In the genomic region with DNA sequence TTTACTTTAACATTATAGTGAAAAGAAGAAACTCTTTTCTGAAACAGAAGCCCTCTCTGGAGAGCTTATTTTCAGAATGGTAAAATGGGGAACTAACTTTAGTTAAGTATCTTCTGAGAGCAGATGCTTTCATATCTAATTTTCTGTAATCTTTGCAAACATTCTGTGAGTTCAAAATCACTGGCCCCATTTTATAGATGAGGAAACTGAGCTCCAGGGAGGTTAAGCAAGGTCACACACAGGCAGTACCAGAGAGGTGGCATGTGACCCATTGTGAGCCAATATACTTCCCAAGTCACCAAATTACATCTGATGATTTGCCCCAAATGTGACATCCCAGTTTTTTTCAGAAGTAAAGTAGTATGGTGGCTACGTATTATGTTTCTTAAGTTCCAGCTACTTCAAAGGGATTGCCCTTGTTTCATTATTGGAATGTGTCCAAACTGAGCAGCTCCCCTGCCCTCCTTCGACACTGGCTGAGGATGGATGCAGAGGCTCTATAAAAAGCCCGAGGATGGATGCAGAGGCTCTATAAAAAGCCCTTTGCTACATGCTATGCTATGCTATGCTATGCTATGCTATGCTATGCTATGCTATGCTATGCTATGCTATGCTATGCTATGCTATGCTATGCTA, we compare ENCODE assay signal across 1 cellular context.
TF ChIP-seq lines count a peak whose summit lies in the region.

No MANE protein-coding gene starts in this region.

TF ChIP-seq in K562, 482 proteins besides CTCF, POLR2A, EP300 and RAD21 (continued from another document and continues in another):
- TF ChIP-seq, protein P1, sequence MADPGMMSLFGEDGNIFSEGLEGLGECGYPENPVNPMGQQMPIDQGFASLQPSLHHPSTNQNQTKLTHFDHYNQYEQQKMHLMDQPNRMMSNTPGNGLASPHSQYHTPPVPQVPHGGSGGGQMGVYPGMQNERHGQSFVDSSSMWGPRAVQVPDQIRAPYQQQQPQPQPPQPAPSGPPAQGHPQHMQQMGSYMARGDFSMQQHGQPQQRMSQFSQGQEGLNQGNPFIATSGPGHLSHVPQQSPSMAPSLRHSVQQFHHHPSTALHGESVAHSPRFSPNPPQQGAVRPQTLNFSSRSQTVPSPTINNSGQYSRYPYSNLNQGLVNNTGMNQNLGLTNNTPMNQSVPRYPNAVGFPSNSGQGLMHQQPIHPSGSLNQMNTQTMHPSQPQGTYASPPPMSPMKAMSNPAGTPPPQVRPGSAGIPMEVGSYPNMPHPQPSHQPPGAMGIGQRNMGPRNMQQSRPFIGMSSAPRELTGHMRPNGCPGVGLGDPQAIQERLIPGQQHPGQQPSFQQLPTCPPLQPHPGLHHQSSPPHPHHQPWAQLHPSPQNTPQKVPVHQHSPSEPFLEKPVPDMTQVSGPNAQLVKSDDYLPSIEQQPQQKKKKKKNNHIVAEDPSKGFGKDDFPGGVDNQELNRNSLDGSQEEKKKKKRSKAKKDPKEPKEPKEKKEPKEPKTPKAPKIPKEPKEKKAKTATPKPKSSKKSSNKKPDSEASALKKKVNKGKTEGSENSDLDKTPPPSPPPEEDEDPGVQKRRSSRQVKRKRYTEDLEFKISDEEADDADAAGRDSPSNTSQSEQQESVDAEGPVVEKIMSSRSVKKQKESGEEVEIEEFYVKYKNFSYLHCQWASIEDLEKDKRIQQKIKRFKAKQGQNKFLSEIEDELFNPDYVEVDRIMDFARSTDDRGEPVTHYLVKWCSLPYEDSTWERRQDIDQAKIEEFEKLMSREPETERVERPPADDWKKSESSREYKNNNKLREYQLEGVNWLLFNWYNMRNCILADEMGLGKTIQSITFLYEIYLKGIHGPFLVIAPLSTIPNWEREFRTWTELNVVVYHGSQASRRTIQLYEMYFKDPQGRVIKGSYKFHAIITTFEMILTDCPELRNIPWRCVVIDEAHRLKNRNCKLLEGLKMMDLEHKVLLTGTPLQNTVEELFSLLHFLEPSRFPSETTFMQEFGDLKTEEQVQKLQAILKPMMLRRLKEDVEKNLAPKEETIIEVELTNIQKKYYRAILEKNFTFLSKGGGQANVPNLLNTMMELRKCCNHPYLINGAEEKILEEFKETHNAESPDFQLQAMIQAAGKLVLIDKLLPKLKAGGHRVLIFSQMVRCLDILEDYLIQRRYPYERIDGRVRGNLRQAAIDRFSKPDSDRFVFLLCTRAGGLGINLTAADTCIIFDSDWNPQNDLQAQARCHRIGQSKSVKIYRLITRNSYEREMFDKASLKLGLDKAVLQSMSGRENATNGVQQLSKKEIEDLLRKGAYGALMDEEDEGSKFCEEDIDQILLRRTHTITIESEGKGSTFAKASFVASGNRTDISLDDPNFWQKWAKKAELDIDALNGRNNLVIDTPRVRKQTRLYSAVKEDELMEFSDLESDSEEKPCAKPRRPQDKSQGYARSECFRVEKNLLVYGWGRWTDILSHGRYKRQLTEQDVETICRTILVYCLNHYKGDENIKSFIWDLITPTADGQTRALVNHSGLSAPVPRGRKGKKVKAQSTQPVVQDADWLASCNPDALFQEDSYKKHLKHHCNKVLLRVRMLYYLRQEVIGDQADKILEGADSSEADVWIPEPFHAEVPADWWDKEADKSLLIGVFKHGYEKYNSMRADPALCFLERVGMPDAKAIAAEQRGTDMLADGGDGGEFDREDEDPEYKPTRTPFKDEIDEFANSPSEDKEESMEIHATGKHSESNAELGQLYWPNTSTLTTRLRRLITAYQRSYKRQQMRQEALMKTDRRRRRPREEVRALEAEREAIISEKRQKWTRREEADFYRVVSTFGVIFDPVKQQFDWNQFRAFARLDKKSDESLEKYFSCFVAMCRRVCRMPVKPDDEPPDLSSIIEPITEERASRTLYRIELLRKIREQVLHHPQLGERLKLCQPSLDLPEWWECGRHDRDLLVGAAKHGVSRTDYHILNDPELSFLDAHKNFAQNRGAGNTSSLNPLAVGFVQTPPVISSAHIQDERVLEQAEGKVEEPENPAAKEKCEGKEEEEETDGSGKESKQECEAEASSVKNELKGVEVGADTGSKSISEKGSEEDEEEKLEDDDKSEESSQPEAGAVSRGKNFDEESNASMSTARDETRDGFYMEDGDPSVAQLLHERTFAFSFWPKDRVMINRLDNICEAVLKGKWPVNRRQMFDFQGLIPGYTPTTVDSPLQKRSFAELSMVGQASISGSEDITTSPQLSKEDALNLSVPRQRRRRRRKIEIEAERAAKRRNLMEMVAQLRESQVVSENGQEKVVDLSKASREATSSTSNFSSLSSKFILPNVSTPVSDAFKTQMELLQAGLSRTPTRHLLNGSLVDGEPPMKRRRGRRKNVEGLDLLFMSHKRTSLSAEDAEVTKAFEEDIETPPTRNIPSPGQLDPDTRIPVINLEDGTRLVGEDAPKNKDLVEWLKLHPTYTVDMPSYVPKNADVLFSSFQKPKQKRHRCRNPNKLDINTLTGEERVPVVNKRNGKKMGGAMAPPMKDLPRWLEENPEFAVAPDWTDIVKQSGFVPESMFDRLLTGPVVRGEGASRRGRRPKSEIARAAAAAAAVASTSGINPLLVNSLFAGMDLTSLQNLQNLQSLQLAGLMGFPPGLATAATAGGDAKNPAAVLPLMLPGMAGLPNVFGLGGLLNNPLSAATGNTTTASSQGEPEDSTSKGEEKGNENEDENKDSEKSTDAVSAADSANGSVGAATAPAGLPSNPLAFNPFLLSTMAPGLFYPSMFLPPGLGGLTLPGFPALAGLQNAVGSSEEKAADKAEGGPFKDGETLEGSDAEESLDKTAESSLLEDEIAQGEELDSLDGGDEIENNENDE (IDR thresholded peaks at IDR 0.05; ENCODE audit: low read depth, low read length) = no peak
- TF ChIP-seq HDAC2 (IDR thresholded peaks at IDR 0.05) (peak; percentile 93), CBFB (CRISPR knock-in tag; IDR thresholded peaks at IDR 0.05) (no peak), EGR1 (conservative IDR thresholded peaks at IDR 0.05) (no peak), FOXJ2 (tag; IDR thresholded peaks at IDR 0.05) (no peak), ATF1 (CRISPR knock-in tag; IDR thresholded peaks at IDR 0.05) (no peak), ATF1 (tag; IDR thresholded peaks at IDR 0.05) (no peak), ZNF324 (CRISPR knock-in tag; IDR thresholded peaks at IDR 0.05) (no peak), ILF3 (IDR thresholded peaks at IDR 0.05; ENCODE audit: borderline replicate concordance) (no peak), PHF20 (IDR thresholded peaks at IDR 0.05; ENCODE audit: partially characterized antibody) (peak; percentile 28), JUN (IDR thresholded peaks at IDR 0.05; ENCODE audit: borderline replicate concordance, low read depth, low read length) (no peak), JUN (CRISPR knock-in tag; IDR thresholded peaks at IDR 0.05; ENCODE audit: borderline replicate concordance) (no peak), NFE2 (IDR thresholded peaks at IDR 0.05; ENCODE audit: low read depth) (no peak), KLF1 (tag; IDR thresholded peaks at IDR 0.05) (no peak), GATAD2A (IDR thresholded peaks at IDR 0.05) (no peak), HDGF (IDR thresholded peaks at IDR 0.05) (no peak), STAT5A (IDR thresholded peaks at IDR 0.05; ENCODE audit: borderline replicate concordance, low read length) (no peak), ZNF699 (CRISPR knock-in tag; IDR thresholded peaks at IDR 0.05; ENCODE audit: insufficient replicate concordance) (no peak)
- TF ChIP-seq, protein P2, sequence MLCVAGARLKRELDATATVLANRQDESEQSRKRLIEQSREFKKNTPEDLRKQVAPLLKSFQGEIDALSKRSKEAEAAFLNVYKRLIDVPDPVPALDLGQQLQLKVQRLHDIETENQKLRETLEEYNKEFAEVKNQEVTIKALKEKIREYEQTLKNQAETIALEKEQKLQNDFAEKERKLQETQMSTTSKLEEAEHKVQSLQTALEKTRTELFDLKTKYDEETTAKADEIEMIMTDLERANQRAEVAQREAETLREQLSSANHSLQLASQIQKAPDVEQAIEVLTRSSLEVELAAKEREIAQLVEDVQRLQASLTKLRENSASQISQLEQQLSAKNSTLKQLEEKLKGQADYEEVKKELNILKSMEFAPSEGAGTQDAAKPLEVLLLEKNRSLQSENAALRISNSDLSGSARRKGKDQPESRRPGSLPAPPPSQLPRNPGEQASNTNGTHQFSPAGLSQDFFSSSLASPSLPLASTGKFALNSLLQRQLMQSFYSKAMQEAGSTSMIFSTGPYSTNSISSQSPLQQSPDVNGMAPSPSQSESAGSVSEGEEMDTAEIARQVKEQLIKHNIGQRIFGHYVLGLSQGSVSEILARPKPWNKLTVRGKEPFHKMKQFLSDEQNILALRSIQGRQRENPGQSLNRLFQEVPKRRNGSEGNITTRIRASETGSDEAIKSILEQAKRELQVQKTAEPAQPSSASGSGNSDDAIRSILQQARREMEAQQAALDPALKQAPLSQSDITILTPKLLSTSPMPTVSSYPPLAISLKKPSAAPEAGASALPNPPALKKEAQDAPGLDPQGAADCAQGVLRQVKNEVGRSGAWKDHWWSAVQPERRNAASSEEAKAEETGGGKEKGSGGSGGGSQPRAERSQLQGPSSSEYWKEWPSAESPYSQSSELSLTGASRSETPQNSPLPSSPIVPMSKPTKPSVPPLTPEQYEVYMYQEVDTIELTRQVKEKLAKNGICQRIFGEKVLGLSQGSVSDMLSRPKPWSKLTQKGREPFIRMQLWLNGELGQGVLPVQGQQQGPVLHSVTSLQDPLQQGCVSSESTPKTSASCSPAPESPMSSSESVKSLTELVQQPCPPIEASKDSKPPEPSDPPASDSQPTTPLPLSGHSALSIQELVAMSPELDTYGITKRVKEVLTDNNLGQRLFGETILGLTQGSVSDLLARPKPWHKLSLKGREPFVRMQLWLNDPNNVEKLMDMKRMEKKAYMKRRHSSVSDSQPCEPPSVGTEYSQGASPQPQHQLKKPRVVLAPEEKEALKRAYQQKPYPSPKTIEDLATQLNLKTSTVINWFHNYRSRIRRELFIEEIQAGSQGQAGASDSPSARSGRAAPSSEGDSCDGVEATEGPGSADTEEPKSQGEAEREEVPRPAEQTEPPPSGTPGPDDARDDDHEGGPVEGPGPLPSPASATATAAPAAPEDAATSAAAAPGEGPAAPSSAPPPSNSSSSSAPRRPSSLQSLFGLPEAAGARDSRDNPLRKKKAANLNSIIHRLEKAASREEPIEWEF (CRISPR knock-in tag; IDR thresholded peaks at IDR 0.05) = no peak
- TF ChIP-seq, protein P3, sequence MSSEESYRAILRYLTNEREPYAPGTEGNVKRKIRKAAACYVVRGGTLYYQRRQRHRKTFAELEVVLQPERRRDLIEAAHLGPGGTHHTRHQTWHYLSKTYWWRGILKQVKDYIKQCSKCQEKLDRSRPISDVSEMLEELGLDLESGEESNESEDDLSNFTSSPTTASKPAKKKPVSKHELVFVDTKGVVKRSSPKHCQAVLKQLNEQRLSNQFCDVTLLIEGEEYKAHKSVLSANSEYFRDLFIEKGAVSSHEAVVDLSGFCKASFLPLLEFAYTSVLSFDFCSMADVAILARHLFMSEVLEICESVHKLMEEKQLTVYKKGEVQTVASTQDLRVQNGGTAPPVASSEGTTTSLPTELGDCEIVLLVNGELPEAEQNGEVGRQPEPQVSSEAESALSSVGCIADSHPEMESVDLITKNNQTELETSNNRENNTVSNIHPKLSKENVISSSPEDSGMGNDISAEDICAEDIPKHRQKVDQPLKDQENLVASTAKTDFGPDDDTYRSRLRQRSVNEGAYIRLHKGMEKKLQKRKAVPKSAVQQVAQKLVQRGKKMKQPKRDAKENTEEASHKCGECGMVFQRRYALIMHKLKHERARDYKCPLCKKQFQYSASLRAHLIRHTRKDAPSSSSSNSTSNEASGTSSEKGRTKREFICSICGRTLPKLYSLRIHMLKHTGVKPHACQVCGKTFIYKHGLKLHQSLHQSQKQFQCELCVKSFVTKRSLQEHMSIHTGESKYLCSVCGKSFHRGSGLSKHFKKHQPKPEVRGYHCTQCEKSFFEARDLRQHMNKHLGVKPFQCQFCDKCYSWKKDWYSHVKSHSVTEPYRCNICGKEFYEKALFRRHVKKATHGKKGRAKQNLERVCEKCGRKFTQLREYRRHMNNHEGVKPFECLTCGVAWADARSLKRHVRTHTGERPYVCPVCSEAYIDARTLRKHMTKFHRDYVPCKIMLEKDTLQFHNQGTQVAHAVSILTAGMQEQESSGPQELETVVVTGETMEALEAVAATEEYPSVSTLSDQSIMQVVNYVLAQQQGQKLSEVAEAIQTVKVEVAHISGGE (CRISPR knock-in tag; IDR thresholded peaks at IDR 0.05) = peak in 1 of 3 experiments; percentile 43; a peak in 1 of 6 replicates
- TF ChIP-seq, protein P4, sequence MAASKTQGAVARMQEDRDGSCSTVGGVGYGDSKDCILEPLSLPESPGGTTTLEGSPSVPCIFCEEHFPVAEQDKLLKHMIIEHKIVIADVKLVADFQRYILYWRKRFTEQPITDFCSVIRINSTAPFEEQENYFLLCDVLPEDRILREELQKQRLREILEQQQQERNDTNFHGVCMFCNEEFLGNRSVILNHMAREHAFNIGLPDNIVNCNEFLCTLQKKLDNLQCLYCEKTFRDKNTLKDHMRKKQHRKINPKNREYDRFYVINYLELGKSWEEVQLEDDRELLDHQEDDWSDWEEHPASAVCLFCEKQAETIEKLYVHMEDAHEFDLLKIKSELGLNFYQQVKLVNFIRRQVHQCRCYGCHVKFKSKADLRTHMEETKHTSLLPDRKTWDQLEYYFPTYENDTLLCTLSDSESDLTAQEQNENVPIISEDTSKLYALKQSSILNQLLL (CRISPR knock-in tag; IDR thresholded peaks at IDR 0.05; ENCODE audit: borderline replicate concordance) = no peak
- TF ChIP-seq, protein P5, sequence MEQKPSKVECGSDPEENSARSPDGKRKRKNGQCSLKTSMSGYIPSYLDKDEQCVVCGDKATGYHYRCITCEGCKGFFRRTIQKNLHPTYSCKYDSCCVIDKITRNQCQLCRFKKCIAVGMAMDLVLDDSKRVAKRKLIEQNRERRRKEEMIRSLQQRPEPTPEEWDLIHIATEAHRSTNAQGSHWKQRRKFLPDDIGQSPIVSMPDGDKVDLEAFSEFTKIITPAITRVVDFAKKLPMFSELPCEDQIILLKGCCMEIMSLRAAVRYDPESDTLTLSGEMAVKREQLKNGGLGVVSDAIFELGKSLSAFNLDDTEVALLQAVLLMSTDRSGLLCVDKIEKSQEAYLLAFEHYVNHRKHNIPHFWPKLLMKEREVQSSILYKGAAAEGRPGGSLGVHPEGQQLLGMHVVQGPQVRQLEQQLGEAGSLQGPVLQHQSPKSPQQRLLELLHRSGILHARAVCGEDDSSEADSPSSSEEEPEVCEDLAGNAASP (IDR thresholded peaks at IDR 0.05) = no peak
- TF ChIP-seq, protein P6, sequence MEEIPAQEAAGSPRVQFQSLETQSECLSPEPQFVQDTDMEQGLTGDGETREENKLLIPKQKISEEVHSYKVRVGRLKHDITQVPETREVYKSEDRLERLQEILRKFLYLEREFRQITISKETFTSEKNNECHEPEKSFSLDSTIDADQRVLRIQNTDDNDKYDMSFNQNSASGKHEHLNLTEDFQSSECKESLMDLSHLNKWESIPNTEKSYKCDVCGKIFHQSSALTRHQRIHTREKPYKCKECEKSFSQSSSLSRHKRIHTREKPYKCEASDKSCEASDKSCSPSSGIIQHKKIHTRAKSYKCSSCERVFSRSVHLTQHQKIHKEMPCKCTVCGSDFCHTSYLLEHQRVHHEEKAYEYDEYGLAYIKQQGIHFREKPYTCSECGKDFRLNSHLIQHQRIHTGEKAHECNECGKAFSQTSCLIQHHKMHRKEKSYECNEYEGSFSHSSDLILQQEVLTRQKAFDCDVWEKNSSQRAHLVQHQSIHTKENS (CRISPR knock-in tag; IDR thresholded peaks at IDR 0.05) = no peak
